In the genomic region with DNA sequence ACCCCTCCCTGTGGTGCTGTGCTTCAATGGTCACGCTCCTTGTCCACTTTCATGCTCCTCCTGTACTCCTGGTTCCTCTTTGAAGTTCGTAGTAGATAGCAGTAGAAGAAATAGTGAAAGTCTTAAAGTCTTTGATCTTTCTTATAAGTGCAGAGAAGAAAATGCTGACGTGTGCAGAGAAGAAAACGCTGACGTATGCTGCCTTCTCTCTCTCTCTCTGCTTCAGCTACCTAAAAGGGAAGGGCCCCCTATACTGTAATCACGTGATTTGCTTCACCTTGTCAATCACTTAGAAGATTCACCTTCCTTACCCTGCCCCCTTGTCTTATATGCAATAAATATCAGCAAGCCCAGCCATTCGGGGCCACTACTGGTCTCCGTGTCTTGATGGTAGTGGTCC, we compare ENCODE assay signal across 1 cellular context. TPM values are rescaled to one million over a fixed set of nuclear protein-coding genes. Genes with fewer than 3 reads are reported as not detected.
"Had no signal": no experiment of that assay in that cellular context is flagged by ENCODE, and none has a peak within 500 bp of the region (broad histone marks: within the 10 kb centered on the region; RNA-seq: fewer than 3 reads in every experiment).

No MANE protein-coding gene starts in this region.

RNA-seq across cellular contexts. Expression of a gene that starts 50.2 kb away (rescaled TPM):
- polyA plus RNA-seq: neural cell had no signal
